Comparison of ENCODE assay signal across 6 cellular contexts in genomic region chr15:40323953-40324937, GRCh38. TPM values are rescaled to one million over a fixed set of nuclear protein-coding genes. Genes with fewer than 3 reads are reported as not detected.
DNase-seq lines count a peak whose midpoint lies in the region; ATAC-seq lines count a peak whose summit lies in the region.

No MANE protein-coding gene starts in this region.

- H3K36me3 ChIP-seq in SK-N-MC (ENCODE audit: insufficient read depth, low read length) (peaks cover 8% of the 10 kb centered on the region), thymus (ENCODE audit: control insufficient read depth, insufficient read depth) (no peaks in the 10 kb centered on the region)

- peaks cover 18% of the 10 kb centered on the region for H3K4me1 ChIP-seq in thymus (ENCODE audit: control insufficient read depth, insufficient read depth, low read length)

- peak; percentile 76 for DNase-seq in activated CD4-positive, alpha-beta T cell treated with anti-CD3 and anti-CD28 coated beads, Interleukin-2, amount 10 ng/mL, durations not matched to agents 24 days and 14 days
- DNase-seq in activated CD4-positive, alpha-beta T cell treated with anti-CD3 and anti-CD28 coated beads for 1 hour, result no peak
- DNase-seq in SK-N-MC (ENCODE audit: low read depth, low spot score) (no peak), left cardiac atrium (peak; percentile 52), NCI-H2029 (lab: John Stamatoyannopoulos, UW) (no peak)

- H3K4me3 ChIP-seq in SK-N-MC (peak overlapping the region; percentile 77), thymus (ENCODE audit: low read length) (peak overlapping the region; percentile 84)

- peak overlapping the region; percentile 14 for H3K27ac Mint-ChIP-seq in activated CD4-positive, alpha-beta T cell treated with anti-CD3 and anti-CD28 coated beads, Interleukin-2, amount 10 ng/mL, durations not matched to agents 24 days and 14 days

- H3K9me3 ChIP-seq in SK-N-MC (ENCODE audit: low read depth, low read length) (no peaks in the 10 kb centered on the region), thymus (ENCODE audit: control insufficient read depth) (no peaks in the 10 kb centered on the region)

- peaks cover 36% of the 10 kb centered on the region for H3K4me1 Mint-ChIP-seq in activated CD4-positive, alpha-beta T cell treated with anti-CD3 and anti-CD28 coated beads, Interleukin-2, amount 10 ng/mL, durations not matched to agents 24 days and 14 days

- H3K9me3 Mint-ChIP-seq in activated CD4-positive, alpha-beta T cell treated with anti-CD3 and anti-CD28 coated beads, Interleukin-2, amount 10 ng/mL, durations not matched to agents 24 days and 14 days, result no peaks in the 10 kb centered on the region

- H3K27me3 Mint-ChIP-seq in activated CD4-positive, alpha-beta T cell treated with anti-CD3 and anti-CD28 coated beads, Interleukin-2, amount 10 ng/mL, durations not matched to agents 24 days and 14 days, result peaks cover 14% of the 10 kb centered on the region

- no peaks in the 10 kb centered on the region for H3K27me3 ChIP-seq in thymus (ENCODE audit: control insufficient read depth, insufficient read depth)

- H3K9ac ChIP-seq in SK-N-MC (ENCODE audit: insufficient read length), result peak overlapping the region; percentile 51

- peak overlapping the region; percentile 78 for H3K4me3 Mint-ChIP-seq in activated CD4-positive, alpha-beta T cell treated with anti-CD3 and anti-CD28 coated beads, Interleukin-2, amount 10 ng/mL, durations not matched to agents 24 days and 14 days

- peak; percentile 2 to 6 for ATAC-seq in left cardiac atrium

- WGBS in thymus, result 1% methylated on average over 101 of the region's 101 CpGs

- H3K36me3 Mint-ChIP-seq in activated CD4-positive, alpha-beta T cell treated with anti-CD3 and anti-CD28 coated beads, Interleukin-2, amount 10 ng/mL, durations not matched to agents 24 days and 14 days (ENCODE audit: low read depth), result peaks cover 10% of the 10 kb centered on the region

- 0 out of 2 replicates have a peak overlapping the region, but pooled peaks have one; percentile 17 for H3K27ac ChIP-seq in SK-N-MC
- no peak overlapping the region for H3K27ac ChIP-seq in thymus (ENCODE audit: low read depth)

- intact Hi-C loops in activated CD4-positive, alpha-beta T cell treated with anti-CD3 and anti-CD28 coated beads, Interleukin-2, amount 10 ng/mL, durations not matched to agents 24 days and 14 days (cut with micrococcal nuclease), result loop anchor here (1.0 to 5.0 kb wide), 6 partner anchors 10 to 277 kb away; partner anchors contain the start of genes ANKRD63 and PLCB2
- intact Hi-C loops in left cardiac atrium (cut with DNase I), result loop anchor here in 1 of 2 donors (5.0 kb wide), 1 partner anchor 98 kb away; no protein-coding TSS in a partner anchor

RNA-seq across cellular contexts. Expression of gene INAFM2, which starts 0.8 kb away (rescaled TPM):
- total RNA-seq in activated CD4-positive, alpha-beta T cell treated with anti-CD3 and anti-CD28 coated beads, Interleukin-2, amount 10 ng/mL, durations not matched to agents 24 days and 14 days, result 22.8 and 23.3 TPM in 2 replicates
- total RNA-seq in left cardiac atrium, result 10 to 100 TPM; 53.4 to 76.6 TPM
- 12.8 TPM for polyA plus RNA-seq in thymus

RNA-seq across cellular contexts. Expression of gene CCDC9B, which starts 16.5 kb away (rescaled TPM):
- total RNA-seq in activated CD4-positive, alpha-beta T cell treated with anti-CD3 and anti-CD28 coated beads, Interleukin-2, amount 10 ng/mL, durations not matched to agents 24 days and 14 days, result 0.21 and 0.54 TPM in 2 replicates
- total RNA-seq in left cardiac atrium, result 10 to 100 TPM; 72.1 to 83.8 TPM
- 3.6 TPM for polyA plus RNA-seq in thymus

RNA-seq across cellular contexts. Expression of gene PLCB2, which starts 16.5 kb away (rescaled TPM):
- total RNA-seq in activated CD4-positive, alpha-beta T cell treated with anti-CD3 and anti-CD28 coated beads, Interleukin-2, amount 10 ng/mL, durations not matched to agents 24 days and 14 days, result 82.7 and 95.7 TPM in 2 replicates
- total RNA-seq in left cardiac atrium, result 10 to 100 TPM in 1 of 2 donors, 1 to 10 TPM in 1; 8.4 to 13.5 TPM
- 125 TPM for polyA plus RNA-seq in thymus

RNA-seq across cellular contexts. Expression of gene PHGR1, which starts 26.6 kb away (rescaled TPM):
- not detected in 2 replicates for total RNA-seq in activated CD4-positive, alpha-beta T cell treated with anti-CD3 and anti-CD28 coated beads, Interleukin-2, amount 10 ng/mL, durations not matched to agents 24 days and 14 days
- total RNA-seq in left cardiac atrium, result not detected
- 4.5 TPM for polyA plus RNA-seq in thymus

RNA-seq across cellular contexts. Expression of gene DISP2, which starts 33.8 kb away (rescaled TPM):
- total RNA-seq in activated CD4-positive, alpha-beta T cell treated with anti-CD3 and anti-CD28 coated beads, Interleukin-2, amount 10 ng/mL, durations not matched to agents 24 days and 14 days, result 0.02 and 0.05 TPM in 2 replicates
- total RNA-seq in left cardiac atrium, result 1 to 10 TPM in 1 of 2 donors, under 1 TPM in 1; 0.31 to 6.5 TPM
- 0.55 TPM for polyA plus RNA-seq in thymus

Comparison
In these comparisons a context has a peak if more than half of its experiments do, and no peak if none do; other contexts are left out.
1. DNase-seq: peak in activated CD4-positive, alpha-beta T cell treated with anti-CD3 and anti-CD28 coated beads, Interleukin-2, amount 10 ng/mL, durations not matched to agents 24 days and 14 days (single experiment) and left cardiac atrium (single experiment); none in activated CD4-positive, alpha-beta T cell treated with anti-CD3 and anti-CD28 coated beads for 1 hour (single experiment), SK-N-MC (single experiment) and NCI-H2029 (single experiment).
2. RNA of gene CCDC9B, which starts 16.5 kb away (total RNA-seq): 72.1 to 83.8 TPM in left cardiac atrium; 0.21 to 0.54 TPM in activated CD4-positive, alpha-beta T cell treated with anti-CD3 and anti-CD28 coated beads, Interleukin-2, amount 10 ng/mL, durations not matched to agents 24 days and 14 days; every median in the first group is over 10 times any median in the second.